7 cellular contexts compared by ENCODE assay signal in the genomic region with DNA sequence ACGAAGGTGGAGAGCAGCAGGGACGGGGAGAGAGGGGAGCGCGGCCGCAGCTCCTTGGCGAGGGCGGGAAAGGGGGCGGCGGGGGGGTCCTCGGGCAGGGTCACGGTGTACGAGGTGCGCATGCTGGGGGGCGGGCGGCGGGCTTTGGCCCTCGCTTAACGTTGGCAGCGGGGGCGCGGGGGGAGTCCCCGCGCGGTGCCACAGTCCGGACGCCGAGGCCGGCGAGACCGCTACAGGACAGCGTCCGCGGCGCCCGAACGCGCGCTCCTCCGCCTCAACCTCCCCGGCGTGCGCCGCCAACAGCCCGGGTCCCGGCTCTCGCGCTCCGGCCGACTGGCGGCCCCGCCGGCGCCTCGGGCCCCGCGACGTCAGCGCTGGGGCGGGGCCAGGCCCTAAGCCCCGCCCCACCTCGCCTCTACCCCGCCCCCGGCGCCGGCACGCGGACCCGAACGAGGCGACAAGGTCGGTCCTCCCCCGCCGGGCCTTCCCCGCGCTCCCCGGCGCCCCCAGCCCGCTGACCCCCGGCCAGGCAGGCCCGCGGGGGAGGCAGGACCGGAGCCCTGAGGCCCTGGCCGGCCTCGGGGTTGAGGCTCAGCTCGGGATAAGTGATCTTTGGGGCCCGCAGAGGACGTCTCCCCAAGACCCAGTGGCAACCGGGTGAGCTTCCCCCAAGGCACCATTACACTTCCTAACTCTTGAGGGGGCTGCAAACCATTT. TPM values are rescaled to one million over a fixed set of nuclear protein-coding genes. Genes with fewer than 3 reads are reported as not detected.
DNase-seq lines count a peak whose midpoint lies in the region; TF ChIP-seq lines count a peak whose summit lies in the region.

No MANE protein-coding gene starts in this region.

- no peaks in the 10 kb centered on the region for H3K36me3 Mint-ChIP-seq in activated T-helper 1 cell treated with anti-CD3 and anti-CD28 coated beads, Interleukin-12 subunit alpha, Interleukin-12 subunit beta, Interleukin-2, Interleukin-4 antibody, amounts not matched to agents 30 ng/mL and 10 ng/mL and 1 ng/mL, durations not matched to agents 14 hours and 24 hours and 36 hours (ENCODE audit: low read depth)
- peaks cover 12% of the 10 kb centered on the region for H3K36me3 Mint-ChIP-seq in nephron (ENCODE audit: low read depth)

- no peak overlapping the region for H3K4me3 Mint-ChIP-seq in activated T-helper 1 cell treated with anti-CD3 and anti-CD28 coated beads, Interleukin-12 subunit alpha, Interleukin-12 subunit beta, Interleukin-2, Interleukin-4 antibody, amounts not matched to agents 30 ng/mL and 10 ng/mL and 1 ng/mL, durations not matched to agents 14 hours and 24 hours and 36 hours
- peak overlapping the region; percentile 86 to 91 (median 90) for H3K4me3 Mint-ChIP-seq in nephron

- H3K4me1 Mint-ChIP-seq in activated T-helper 1 cell treated with anti-CD3 and anti-CD28 coated beads, Interleukin-12 subunit alpha, Interleukin-12 subunit beta, Interleukin-2, Interleukin-4 antibody, amounts not matched to agents 30 ng/mL and 10 ng/mL and 1 ng/mL, durations not matched to agents 14 hours and 24 hours and 36 hours (ENCODE audit: low read depth): peaks cover 20% of the 10 kb centered on the region
- H3K4me1 Mint-ChIP-seq in nephron: peaks cover 81% of the 10 kb centered on the region

- intact Hi-C loops in activated T-helper 1 cell treated with anti-CD3 and anti-CD28 coated beads, Interleukin-12 subunit alpha, Interleukin-12 subunit beta, Interleukin-2, Interleukin-4 antibody, amounts not matched to agents 30 ng/mL and 10 ng/mL and 1 ng/mL, durations not matched to agents 14 hours and 24 hours and 36 hours (cut with micrococcal nuclease): loop anchor here (1.0 to 10.0 kb wide), 2 partner anchors 17 to 361 kb away; a partner anchor contains a TSS

- H3K9me3 Mint-ChIP-seq in activated T-helper 1 cell treated with anti-CD3 and anti-CD28 coated beads, Interleukin-12 subunit alpha, Interleukin-12 subunit beta, Interleukin-2, Interleukin-4 antibody, amounts not matched to agents 30 ng/mL and 10 ng/mL and 1 ng/mL, durations not matched to agents 14 hours and 24 hours and 36 hours: no peaks in the 10 kb centered on the region
- H3K9me3 Mint-ChIP-seq in nephron: no peaks in the 10 kb centered on the region

- TF ChIP-seq CTCF in fibroblast of pulmonary artery (IDR thresholded peaks at IDR 0.05; ENCODE audit: low read length, missing control alignments) (no peak), nephron (IDR thresholded peaks at IDR 0.05; ENCODE audit: unreplicated experiment in 3 of 3) (no peak)

- H3K4me3 ChIP-seq in fibroblast of pulmonary artery (replicated peaks; ENCODE audit: low read depth, low read length): peak overlapping the region; percentile 17

- no peak overlapping the region for H3K27ac Mint-ChIP-seq in activated T-helper 1 cell treated with anti-CD3 and anti-CD28 coated beads, Interleukin-12 subunit alpha, Interleukin-12 subunit beta, Interleukin-2, Interleukin-4 antibody, amounts not matched to agents 30 ng/mL and 10 ng/mL and 1 ng/mL, durations not matched to agents 14 hours and 24 hours and 36 hours
- peak overlapping the region; percentile 30 to 84 (median 73) for H3K27ac Mint-ChIP-seq in nephron

- peaks cover 53% of the 10 kb centered on the region for H3K27me3 Mint-ChIP-seq in activated T-helper 1 cell treated with anti-CD3 and anti-CD28 coated beads, Interleukin-12 subunit alpha, Interleukin-12 subunit beta, Interleukin-2, Interleukin-4 antibody, amounts not matched to agents 30 ng/mL and 10 ng/mL and 1 ng/mL, durations not matched to agents 14 hours and 24 hours and 36 hours (ENCODE audit: insufficient read depth)
- H3K27me3 Mint-ChIP-seq in nephron (ENCODE audit: low read depth): peaks cover 32% of the 10 kb centered on the region

- peak overlapping the region; percentile 92 for H3K27ac ChIP-seq in temporal lobe (ENCODE audit: low read depth, low read length)

- DNase-seq in GM19240 (ENCODE audit: insufficient read length, low spot score): peak; percentile 35
- DNase-seq in NCI-H82 treated with DMSO at 0.1 percent for 48 hours (lab: John Stamatoyannopoulos, UW; ENCODE audit: unreplicated experiment): peak; percentile 31
- DNase-seq in activated T-helper 1 cell treated with anti-CD3 and anti-CD28 coated beads, Interleukin-12 subunit alpha, Interleukin-12 subunit beta, Interleukin-2, Interleukin-4 antibody, amounts not matched to agents 30 ng/mL and 10 ng/mL and 1 ng/mL, durations not matched to agents 14 hours and 24 hours and 36 hours (ENCODE audit: low spot score): peak; percentile 58
- peak; percentile 32 for DNase-seq in fibroblast of pulmonary artery (ENCODE audit: low read depth)
- no peak for DNase-seq in GF-D8 (lab: John Stamatoyannopoulos, UW)

RNA-seq across cellular contexts. Expression of a gene that starts 17.5 kb away (rescaled TPM):
- 0.22 and 0.36 TPM in 2 replicates for total RNA-seq in activated T-helper 1 cell treated with anti-CD3 and anti-CD28 coated beads, Interleukin-12 subunit alpha, Interleukin-12 subunit beta, Interleukin-2, Interleukin-4 antibody, amounts not matched to agents 30 ng/mL and 10 ng/mL and 1 ng/mL, durations not matched to agents 14 hours and 24 hours and 36 hours
- total RNA-seq in temporal lobe: 0.74 TPM

RNA-seq across cellular contexts. Expression of a gene that starts 17.5 kb away (rescaled TPM):
- not detected in 2 replicates for total RNA-seq in activated T-helper 1 cell treated with anti-CD3 and anti-CD28 coated beads, Interleukin-12 subunit alpha, Interleukin-12 subunit beta, Interleukin-2, Interleukin-4 antibody, amounts not matched to agents 30 ng/mL and 10 ng/mL and 1 ng/mL, durations not matched to agents 14 hours and 24 hours and 36 hours
- not detected for total RNA-seq in temporal lobe

RNA-seq across cellular contexts. Expression of a gene that starts 23.3 kb away (rescaled TPM):
- total RNA-seq in activated T-helper 1 cell treated with anti-CD3 and anti-CD28 coated beads, Interleukin-12 subunit alpha, Interleukin-12 subunit beta, Interleukin-2, Interleukin-4 antibody, amounts not matched to agents 30 ng/mL and 10 ng/mL and 1 ng/mL, durations not matched to agents 14 hours and 24 hours and 36 hours: not detected in 2 replicates
- total RNA-seq in temporal lobe: 3.0 TPM

RNA-seq across cellular contexts. Expression of a gene that starts 29.7 kb away (rescaled TPM):
- total RNA-seq in activated T-helper 1 cell treated with anti-CD3 and anti-CD28 coated beads, Interleukin-12 subunit alpha, Interleukin-12 subunit beta, Interleukin-2, Interleukin-4 antibody, amounts not matched to agents 30 ng/mL and 10 ng/mL and 1 ng/mL, durations not matched to agents 14 hours and 24 hours and 36 hours: 26.1 and 27.9 TPM in 2 replicates
- total RNA-seq in temporal lobe: 4.7 TPM

RNA-seq across cellular contexts. Expression of a gene that starts 47.1 kb away (rescaled TPM):
- total RNA-seq in activated T-helper 1 cell treated with anti-CD3 and anti-CD28 coated beads, Interleukin-12 subunit alpha, Interleukin-12 subunit beta, Interleukin-2, Interleukin-4 antibody, amounts not matched to agents 30 ng/mL and 10 ng/mL and 1 ng/mL, durations not matched to agents 14 hours and 24 hours and 36 hours: 6.0 and 6.6 TPM in 2 replicates
- total RNA-seq in temporal lobe: 11.3 TPM
